Comparison of ENCODE assay signal across 32 cellular contexts in genomic region chr18:45560870-45561269, GRCh38. TPM values are rescaled to one million over a fixed set of nuclear protein-coding genes. Genes with fewer than 3 reads are reported as not detected.
"Had no signal": no experiment of that assay in that cellular context is flagged by ENCODE, and none has a peak within 500 bp of the region (broad histone marks: within the 10 kb centered on the region; RNA-seq: fewer than 3 reads in every experiment).

No MANE protein-coding gene starts in this region.

- H3K36me3 ChIP-seq: brain microvascular endothelial cell, esophagus muscularis mucosa, gastrocnemius medialis had no signal

- H3K9me3 Mint-ChIP-seq: activated CD8-positive, alpha-beta T cell treated with anti-CD3 and anti-CD28 coated beads for 36 hours; activated T-cell treated with anti-CD3 and anti-CD28 coated beads, Interleukin-2, amount 50 U/mL, for 4 hours; activated T-helper 17 cell treated with anti-CD3 and anti-CD28 coated beads, Interleukin-2, amount 50 U/mL, for 72 hours; central memory CD8-positive, alpha-beta T cell; effector memory CD8-positive, alpha-beta T cell; T-helper 2 cell treated with Interferon-gamma antibody and Interleukin-4, amounts not matched to agents 5 μg/mL and 100 μg/mL, for 36 hours had no signal

- DNase-seq: activated CD4-positive, alpha-beta T cell treated with anti-CD3 and anti-CD28 coated beads for 48 hours; activated CD4-positive, alpha-beta T cell treated with anti-CD3 and anti-CD28 coated beads, Interleukin-2, amount 50 U/mL, for 1 hour; activated CD4-positive, alpha-beta T cell treated with anti-CD3 and anti-CD28 coated beads, Interleukin-2, amount 50 U/mL, for 48 hours; activated CD8-positive, alpha-beta memory T cell treated with anti-CD3 and anti-CD28 coated beads for 24 hours; activated CD8-positive, alpha-beta T cell treated with anti-CD3 and anti-CD28 coated beads for 36 hours; activated effector memory CD4-positive, alpha-beta T cell treated with Interleukin-2 at 50 U/mL for 16 hours; activated gamma-delta T cell treated with Interleukin-2 at 50 U/mL for 16 hours; activated naive CD4-positive, alpha-beta T cell treated with anti-CD3 and anti-CD28 coated beads, Interleukin-2, amount 50 U/mL, for 16 hours; activated naive CD4-positive, alpha-beta T cell treated with Interleukin-2 at 50 U/mL for 16 hours; activated T-cell treated with anti-CD3 and anti-CD28 coated beads, Interleukin-2, amount 50 U/mL, for 4 hours; amniotic stem cell; anterior cingulate cortex; brain microvascular endothelial cell; cortex of kidney; dermis blood vessel endothelial cell; effector CD4-positive, alpha-beta T cell; effector memory CD8-positive, alpha-beta T cell; foreskin keratinocyte; gastrocnemius medialis; T-helper 1 cell; T-helper 17 cell; T1000 had no signal

- H3K9me3 ChIP-seq: esophagus muscularis mucosa, gastrocnemius medialis had no signal

- H3K27me3 ChIP-seq: brain microvascular endothelial cell, esophagus muscularis mucosa, foreskin keratinocyte, gastrocnemius medialis had no signal

- H3K27me3 Mint-ChIP-seq: activated CD8-positive, alpha-beta T cell treated with anti-CD3 and anti-CD28 coated beads for 36 hours; activated naive CD8-positive, alpha-beta T cell had no signal

- H3K4me3 ChIP-seq: esophagus muscularis mucosa, gastrocnemius medialis had no signal

- ATAC-seq: activated CD8-positive, alpha-beta T cell treated with anti-CD3 and anti-CD28 coated beads for 36 hours; activated T-cell treated with anti-CD3 and anti-CD28 coated beads, Interleukin-2, amount 50 U/mL, for 4 hours; activated T-helper 17 cell treated with anti-CD3 and anti-CD28 coated beads, Interleukin-2, amount 50 U/mL, for 72 hours; effector memory CD8-positive, alpha-beta T cell; foreskin keratinocyte; gastrocnemius medialis; T-helper 17 cell; WTC11 had no signal

- H3K36me3 Mint-ChIP-seq: activated naive CD8-positive, alpha-beta T cell; WTC11 had no signal

- H3K4me1 ChIP-seq: gastrocnemius medialis had no signal

- H3K4me1 Mint-ChIP-seq: activated T-helper 17 cell treated with anti-CD3 and anti-CD28 coated beads, Interleukin-2, amount 50 U/mL, for 72 hours; central memory CD8-positive, alpha-beta T cell; T-helper 17 cell; WTC11 had no signal

- H3K27ac ChIP-seq: brain microvascular endothelial cell, esophagus muscularis mucosa, foreskin keratinocyte, gastrocnemius medialis, VCaP had no signal

- H3K27ac Mint-ChIP-seq: activated CD8-positive, alpha-beta T cell treated with anti-CD3 and anti-CD28 coated beads for 36 hours; activated naive CD8-positive, alpha-beta T cell; activated T-helper 17 cell treated with anti-CD3 and anti-CD28 coated beads, Interleukin-2, amount 50 U/mL, for 72 hours; effector memory CD8-positive, alpha-beta T cell; T-helper 17 cell; T-helper 2 cell treated with Interferon-gamma antibody and Interleukin-4, amounts not matched to agents 5 μg/mL and 100 μg/mL, for 36 hours; WTC11 had no signal

- H3K4me3 Mint-ChIP-seq: activated CD8-positive, alpha-beta T cell treated with anti-CD3 and anti-CD28 coated beads for 36 hours; activated naive CD8-positive, alpha-beta T cell; activated T-cell treated with anti-CD3 and anti-CD28 coated beads, Interleukin-2, amount 50 U/mL, for 4 hours; activated T-helper 17 cell treated with anti-CD3 and anti-CD28 coated beads, Interleukin-2, amount 50 U/mL, for 72 hours; central memory CD8-positive, alpha-beta T cell; effector memory CD8-positive, alpha-beta T cell; T-helper 17 cell; T-helper 2 cell treated with Interferon-gamma antibody and Interleukin-4, amounts not matched to agents 5 μg/mL and 100 μg/mL, for 36 hours; WTC11 had no signal

- FAIRE-seq: astrocyte, bronchial epithelial cell had no signal

RNA-seq across cellular contexts. Expression of gene SLC14A2, which starts 54.4 kb away (rescaled TPM):
- total RNA-seq: activated T-cell treated with anti-CD3 and anti-CD28 coated beads, Interleukin-2, amount 50 U/mL, for 4 hours; astrocyte; bronchial epithelial cell; cerebellum; dermis blood vessel endothelial cell; foreskin keratinocyte had no signal
- polyA plus RNA-seq: foreskin keratinocyte had no signal
